ENCODE assay signal across 1 cellular context in genomic region chr19:14463747-14464146, GRCh38.
TF ChIP-seq lines count a peak whose summit lies in the region.

No MANE protein-coding gene starts in this region.

TF ChIP-seq in GM23338, 12 proteins besides CTCF, POLR2A, EP300 and RAD21 (continued from another document):
- TF ChIP-seq ZNF462 (CRISPR knock-in tag; IDR thresholded peaks at IDR 0.05) (no peak), NANOG (IDR thresholded peaks at IDR 0.05; ENCODE audit: borderline replicate concordance) (no peak), STAT1 (IDR thresholded peaks at IDR 0.05; ENCODE audit: unreplicated experiment) (no peak)
